Comparison of ENCODE assay signal across 14 cellular contexts in the genomic region with DNA sequence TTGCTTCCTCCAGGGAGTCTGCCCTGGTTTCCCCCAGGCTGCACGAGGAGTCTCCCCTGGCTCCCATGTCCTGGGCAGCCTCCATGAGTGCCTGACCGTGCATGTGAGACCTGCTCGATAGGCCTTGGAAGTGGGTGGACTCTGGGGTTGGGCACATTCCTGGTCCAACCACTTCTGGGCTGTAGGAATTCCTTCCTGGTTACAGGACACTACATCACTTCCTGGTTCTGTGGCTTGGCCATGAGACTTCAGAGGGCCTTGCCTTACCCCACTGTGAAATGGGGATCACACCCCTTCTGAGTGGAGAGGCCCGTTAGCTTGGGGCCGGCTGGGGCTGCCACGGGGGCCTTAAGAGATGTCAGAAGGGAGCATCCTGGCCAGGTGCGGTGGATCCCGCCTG. TPM values are rescaled to one million over a fixed set of nuclear protein-coding genes. Genes with fewer than 3 reads are reported as not detected.
A peak's percentile ranks its signal among the peaks of the same experiment; 100 is the strongest.
DNase-seq lines count a peak whose midpoint lies in the region; FAIRE-seq and TF ChIP-seq lines count a peak whose summit lies in the region.
"Had no signal": no experiment of that assay in that cellular context is flagged by ENCODE, and none has a peak within 500 bp of the region (broad histone marks: within the 10 kb centered on the region; RNA-seq: fewer than 3 reads in every experiment).

No MANE protein-coding gene starts in this region.

- H3K36me3 Mint-ChIP-seq in progenitor cell of endocrine pancreas (ENCODE audit: insufficient read depth): no peaks in the 10 kb centered on the region
- H3K36me3 Mint-ChIP-seq: activated naive CD4-positive, alpha-beta T cell treated with anti-CD3 and anti-CD28 coated beads, Interleukin-2, amount 50 U/mL, for 24 hours; immature natural killer cell; neural progenitor cell had no signal

- H3K9me3 ChIP-seq in small intestine (ENCODE audit: control insufficient read depth, low read depth) (no peaks in the 10 kb centered on the region), esophagus squamous epithelium (no peaks in the 10 kb centered on the region)

- H3K4me3 ChIP-seq in epithelial cell of esophagus (ENCODE audit: low read length) (no peak overlapping the region), small intestine (ENCODE audit: low read depth in 1 of 2, low read length in 2 of 2) (no peak overlapping the region), esophagus squamous epithelium (no peak overlapping the region)
- H3K4me3 ChIP-seq: neural progenitor cell had no signal

- WGBS in small intestine, 3 donors: 69 to 84% (median 76%) methylated on average over 8 of the region's 8 CpGs
- WGBS in esophagus squamous epithelium, 2 donors: 20 to 85% methylated on average over 1 to 4 of the region's 8 CpGs

- no peak for TF ChIP-seq RAD21 in Ishikawa (IDR thresholded peaks at IDR 0.05; ENCODE audit: low read depth)

- H3K4me1 Mint-ChIP-seq in progenitor cell of endocrine pancreas (ENCODE audit: low read depth): peaks cover 2% of the 10 kb centered on the region

- peaks cover 0 to 2% of the 10 kb centered on the region in 2 donors for H3K4me1 ChIP-seq in small intestine (ENCODE audit: control insufficient read depth in 2 of 2, insufficient read depth in 1 of 2, low read depth in 1 of 2, low read length in 1 of 2)
- H3K4me1 ChIP-seq in esophagus squamous epithelium: peaks cover 14 to 41% (median 21%) of the 10 kb centered on the region in 3 donors

- H3K27ac Mint-ChIP-seq in progenitor cell of endocrine pancreas: no peak overlapping the region
- H3K27ac Mint-ChIP-seq: activated naive CD4-positive, alpha-beta T cell treated with anti-CD3 and anti-CD28 coated beads, Interleukin-2, amount 50 U/mL, for 24 hours; immature natural killer cell had no signal

- no peaks in the 10 kb centered on the region for H3K9me3 Mint-ChIP-seq in progenitor cell of endocrine pancreas (ENCODE audit: low read depth)
- H3K9me3 Mint-ChIP-seq: activated naive CD4-positive, alpha-beta T cell treated with anti-CD3 and anti-CD28 coated beads, Interleukin-2, amount 50 U/mL, for 24 hours; immature natural killer cell; neural progenitor cell had no signal

- H3K27me3 ChIP-seq in small intestine (ENCODE audit: control insufficient read depth in 2 of 2, insufficient read depth in 2 of 2, low read length in 2 of 2) (no peaks in the 10 kb centered on the region), esophagus squamous epithelium (no peaks in the 10 kb centered on the region)
- H3K27me3 ChIP-seq: neural progenitor cell had no signal

- no peak for FAIRE-seq in small intestine (lab: Jason Lieb, UNC)

- peaks cover 3% of the 10 kb centered on the region for H3K27me3 Mint-ChIP-seq in progenitor cell of endocrine pancreas
- H3K27me3 Mint-ChIP-seq: activated naive CD4-positive, alpha-beta T cell treated with anti-CD3 and anti-CD28 coated beads, Interleukin-2, amount 50 U/mL, for 24 hours had no signal

- TF ChIP-seq CTCF in epithelial cell of esophagus (IDR thresholded peaks at IDR 0.05; ENCODE audit: insufficient read depth, low read depth, low read length, missing control alignments) (no peak), progenitor cell of endocrine pancreas (IDR thresholded peaks at IDR 0.05; ENCODE audit: unreplicated experiment) (no peak), esophagus squamous epithelium (IDR thresholded peaks at IDR 0.05) (no peak)

- no peak overlapping the region for H3K27ac ChIP-seq in small intestine (ENCODE audit: low read depth in 1 of 2, low read length in 1 of 2)
- no peak overlapping the region for H3K27ac ChIP-seq in esophagus squamous epithelium
- H3K27ac ChIP-seq: KMS-11 had no signal

- intact Hi-C loops in esophagus squamous epithelium (cut with DNase I): no loop called here

- DNase-seq in epithelial cell of esophagus (ENCODE audit: low read depth) (peak; percentile 74), small intestine (peak; percentile 35), SW 1271 (lab: John Stamatoyannopoulos, UW) (no peak), progenitor cell of endocrine pancreas (ENCODE audit: low spot score, unreplicated experiment) (no peak), esophagus squamous epithelium (lab: John Stamatoyannopoulos, UW) (no peak)
- DNase-seq: DND-41; effector memory CD4-positive, alpha-beta T cell; immature natural killer cell had no signal

- no peak for TF ChIP-seq POLR2A in esophagus squamous epithelium (IDR thresholded peaks at IDR 0.05)

- H3K36me3 ChIP-seq in small intestine (ENCODE audit: control insufficient read depth in 2 of 2, insufficient read depth in 2 of 2, low read length in 2 of 2) (no peaks in the 10 kb centered on the region), esophagus squamous epithelium (no peaks in the 10 kb centered on the region)
- H3K36me3 ChIP-seq: neural progenitor cell had no signal

- H3K4me3 Mint-ChIP-seq in progenitor cell of endocrine pancreas (ENCODE audit: low read depth): no peak overlapping the region
- H3K4me3 Mint-ChIP-seq: activated naive CD4-positive, alpha-beta T cell treated with anti-CD3 and anti-CD28 coated beads, Interleukin-2, amount 50 U/mL, for 24 hours; immature natural killer cell; neural progenitor cell had no signal

- no peak for TF ChIP-seq EP300 in Ishikawa (IDR thresholded peaks at IDR 0.05; ENCODE audit: borderline replicate concordance)

TF ChIP-seq in Ishikawa, 13 proteins besides CTCF, POLR2A, EP300 and RAD21:
- TF ChIP-seq TEAD4 (IDR thresholded peaks at IDR 0.05) (peak; percentile 56), ZBTB7A (IDR thresholded peaks at IDR 0.05; ENCODE audit: low read depth) (no peak)

RNA-seq across cellular contexts. Expression of a gene that starts 4.0 kb away (rescaled TPM):
- polyA plus RNA-seq in small intestine: 1 to 10 TPM; 1.1 to 7.0 (median 4.1) TPM
- total RNA-seq in progenitor cell of endocrine pancreas (12.9 and 16.8 TPM in 2 replicates), esophagus squamous epithelium (10 to 100 TPM in 1 of 4 donors, 1 to 10 TPM in 3; 4.4 to 22.0 (median 6.8) TPM)

RNA-seq across cellular contexts. Expression of a gene that starts 7.9 kb away (rescaled TPM):
- polyA plus RNA-seq in small intestine: not detected
- total RNA-seq in progenitor cell of endocrine pancreas (not detected in 2 replicates), esophagus squamous epithelium (not detected)
- total RNA-seq: SK-MEL-5, subcutaneous adipose tissue had no signal
- polyA plus RNA-seq: immature natural killer cell had no signal

RNA-seq across cellular contexts. Expression of a gene that starts 11.0 kb away (rescaled TPM):
- polyA plus RNA-seq in small intestine: 100 to 1,000 TPM in 1 of 3 donors, 10 to 100 TPM in 2; 77.8 to 164 (median 78.9) TPM
- total RNA-seq in progenitor cell of endocrine pancreas: 36.3 and 36.6 TPM in 2 replicates
- total RNA-seq in esophagus squamous epithelium: 10 to 100 TPM; 60.5 to 98.1 (median 78.7) TPM

RNA-seq across cellular contexts. Expression of a gene that starts 12.5 kb away (rescaled TPM):
- 10 to 100 TPM in 1 of 3 donors, 1 to 10 TPM in 2; 5.8 to 10.2 (median 8.6) TPM for polyA plus RNA-seq in small intestine
- total RNA-seq in progenitor cell of endocrine pancreas (62.6 and 69.7 TPM in 2 replicates), esophagus squamous epithelium (1 to 10 TPM; 1.3 to 4.3 (median 2.9) TPM)

RNA-seq across cellular contexts. Expression of a gene that starts 15.8 kb away (rescaled TPM):
- polyA plus RNA-seq in small intestine: 1 to 10 TPM in 1 of 3 donors, under 1 TPM in 1, not detected in 1; 0.54 to 2.2 TPM
- 1.1 and 1.6 TPM in 2 replicates for total RNA-seq in progenitor cell of endocrine pancreas
- total RNA-seq in esophagus squamous epithelium: 1 to 10 TPM in 1 of 4 donors, under 1 TPM in 3; 0.40 to 5.0 (median 0.68) TPM
- total RNA-seq: SK-MEL-5 had no signal
- polyA plus RNA-seq: immature natural killer cell had no signal

Comparison
In these comparisons a context has a peak if more than half of its experiments do, and no peak if none do; other contexts are left out.
1. DNase-seq: peak in epithelial cell of esophagus (single experiment) and small intestine (single experiment); none in SW 1271 (0 of 2), progenitor cell of endocrine pancreas (single experiment) and esophagus squamous epithelium (single experiment).